In the genomic region with DNA sequence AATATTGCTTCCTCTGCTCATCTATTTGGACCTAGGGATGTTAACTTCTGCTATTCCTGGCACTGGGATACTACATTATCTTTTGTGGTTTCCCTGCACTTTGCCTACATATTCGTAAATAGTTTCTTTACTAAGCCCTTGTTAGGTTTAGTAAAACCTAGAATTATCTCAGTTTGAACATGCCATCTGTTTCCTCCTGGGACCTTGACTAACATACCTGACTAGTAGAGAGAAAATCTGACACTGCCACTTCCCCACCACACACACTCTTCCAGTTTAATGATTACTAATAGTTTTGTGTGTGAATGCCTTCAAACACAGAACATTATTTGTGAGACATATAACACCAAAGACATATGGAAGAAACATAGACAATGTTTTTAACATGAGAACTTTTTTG, we compare ENCODE assay signal across 15 cellular contexts. TPM values are rescaled to one million over a fixed set of nuclear protein-coding genes. Genes with fewer than 3 reads are reported as not detected.
"Had no signal": no experiment of that assay in that cellular context is flagged by ENCODE, and none has a peak within 500 bp of the region (broad histone marks: within the 10 kb centered on the region; RNA-seq: fewer than 3 reads in every experiment).

No MANE protein-coding gene starts in this region.

- DNase-seq: activated CD4-positive, alpha-beta T cell treated with anti-CD3 and anti-CD28 coated beads, Interleukin-2, amount 10 ng/mL, durations not matched to agents 7 days and 5 days; activated CD4-positive, CD25-positive, alpha-beta regulatory T cell; activated CD8-positive, alpha-beta memory T cell treated with anti-CD3 and anti-CD28 coated beads for 24 hours; activated naive CD4-positive, alpha-beta T cell treated with anti-CD3 and anti-CD28 coated beads, Interleukin-2, amount 10 ng/mL, durations not matched to agents 7 days and 5 days; foreskin keratinocyte; head of caudate nucleus; nucleus accumbens; right cardiac atrium; thyroid gland; uterus had no signal

- ATAC-seq: activated T-helper 17 cell treated with anti-CD3 and anti-CD28 coated beads, Interleukin-2, amount 50 U/mL, for 72 hours; foreskin keratinocyte; left lobe of liver; natural killer cell treated with Interleukin-12 subunit alpha and Interleukin-12 subunit beta and Interleukin-15 and Interleukin-18, amount 100 ng/mL, for 72 hours; right cardiac atrium had no signal

- H3K27me3 ChIP-seq: cardiac muscle cell, foreskin keratinocyte, thyroid gland, uterus had no signal

- H3K4me1 ChIP-seq: foreskin keratinocyte, thyroid gland, uterus had no signal

- H3K36me3 ChIP-seq: cardiac muscle cell, thyroid gland, uterus had no signal

- H3K9me3 Mint-ChIP-seq: activated CD4-positive, alpha-beta T cell treated with anti-CD3 and anti-CD28 coated beads, Interleukin-2, amount 10 ng/mL, durations not matched to agents 7 days and 5 days; activated naive CD4-positive, alpha-beta T cell treated with anti-CD3 and anti-CD28 coated beads, Interleukin-2, amount 10 ng/mL, durations not matched to agents 7 days and 5 days; activated T-helper 17 cell treated with anti-CD3 and anti-CD28 coated beads, Interleukin-2, amount 50 U/mL, for 72 hours had no signal

- H3K4me3 Mint-ChIP-seq: activated CD4-positive, alpha-beta T cell treated with anti-CD3 and anti-CD28 coated beads, Interleukin-2, amount 10 ng/mL, durations not matched to agents 7 days and 5 days; activated naive CD4-positive, alpha-beta T cell treated with anti-CD3 and anti-CD28 coated beads, Interleukin-2, amount 10 ng/mL, durations not matched to agents 7 days and 5 days; activated T-helper 17 cell treated with anti-CD3 and anti-CD28 coated beads, Interleukin-2, amount 50 U/mL, for 72 hours; natural killer cell treated with Interleukin-12 subunit alpha and Interleukin-12 subunit beta and Interleukin-15 and Interleukin-18, amount 100 ng/mL, for 72 hours had no signal

- H3K4me1 Mint-ChIP-seq: activated CD4-positive, alpha-beta T cell treated with anti-CD3 and anti-CD28 coated beads, Interleukin-2, amount 10 ng/mL, durations not matched to agents 7 days and 5 days; activated naive CD4-positive, alpha-beta T cell treated with anti-CD3 and anti-CD28 coated beads, Interleukin-2, amount 10 ng/mL, durations not matched to agents 7 days and 5 days; activated T-helper 17 cell treated with anti-CD3 and anti-CD28 coated beads, Interleukin-2, amount 50 U/mL, for 72 hours had no signal

- H3K36me3 Mint-ChIP-seq: activated naive CD4-positive, alpha-beta T cell treated with anti-CD3 and anti-CD28 coated beads, Interleukin-2, amount 10 ng/mL, durations not matched to agents 7 days and 5 days; natural killer cell treated with Interleukin-12 subunit alpha and Interleukin-12 subunit beta and Interleukin-15 and Interleukin-18, amount 100 ng/mL, for 72 hours had no signal

- H3K27me3 Mint-ChIP-seq: activated CD4-positive, alpha-beta T cell treated with anti-CD3 and anti-CD28 coated beads, Interleukin-2, amount 10 ng/mL, durations not matched to agents 7 days and 5 days; activated naive CD4-positive, alpha-beta T cell treated with anti-CD3 and anti-CD28 coated beads, Interleukin-2, amount 10 ng/mL, durations not matched to agents 7 days and 5 days had no signal

- H3K27ac ChIP-seq: cardiac muscle cell, foreskin keratinocyte, thyroid gland, uterus had no signal

- H3K4me3 ChIP-seq: cardiac muscle cell, smooth muscle cell, thyroid gland, uterus had no signal

- H3K9me3 ChIP-seq: thyroid gland, uterus had no signal

- H3K27ac Mint-ChIP-seq: activated CD4-positive, alpha-beta T cell treated with anti-CD3 and anti-CD28 coated beads, Interleukin-2, amount 10 ng/mL, durations not matched to agents 7 days and 5 days; activated naive CD4-positive, alpha-beta T cell treated with anti-CD3 and anti-CD28 coated beads, Interleukin-2, amount 10 ng/mL, durations not matched to agents 7 days and 5 days; activated T-helper 17 cell treated with anti-CD3 and anti-CD28 coated beads, Interleukin-2, amount 50 U/mL, for 72 hours; natural killer cell treated with Interleukin-12 subunit alpha and Interleukin-12 subunit beta and Interleukin-15 and Interleukin-18, amount 100 ng/mL, for 72 hours had no signal

- H3K4me2 ChIP-seq: smooth muscle cell had no signal

RNA-seq across cellular contexts. Expression of a gene that starts 28.2 kb away (rescaled TPM):
- total RNA-seq: activated CD4-positive, alpha-beta T cell treated with anti-CD3 and anti-CD28 coated beads, Interleukin-2, amount 10 ng/mL, durations not matched to agents 7 days and 5 days; natural killer cell treated with Interleukin-12 subunit alpha and Interleukin-12 subunit beta and Interleukin-15 and Interleukin-18, amount 100 ng/mL, for 72 hours; smooth muscle cell had no signal
- polyA plus RNA-seq: cardiac muscle cell, smooth muscle cell had no signal
